ENCODE assay signal across 30 cellular contexts in the genomic region with DNA sequence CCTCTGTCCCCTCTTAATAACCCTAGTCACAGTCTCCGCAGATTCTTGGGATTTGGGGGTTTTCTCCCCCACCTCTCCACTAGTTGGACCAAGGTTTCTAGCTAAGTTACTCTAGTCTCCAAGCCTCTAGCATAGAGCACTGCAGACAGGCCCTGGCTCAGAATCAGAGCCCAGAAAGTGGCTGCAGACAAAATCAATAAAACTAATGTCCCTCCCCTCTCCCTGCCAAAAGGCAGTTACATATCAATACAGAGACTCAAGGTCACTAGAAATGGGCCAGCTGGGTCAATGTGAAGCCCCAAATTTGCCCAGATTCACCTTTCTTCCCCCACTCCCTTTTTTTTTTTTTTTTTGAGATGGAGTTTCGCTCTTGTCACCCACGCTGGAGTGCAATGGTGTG. TPM values are rescaled to one million over a fixed set of nuclear protein-coding genes. Genes with fewer than 3 reads are reported as not detected.
"Had no signal": no experiment of that assay in that cellular context is flagged by ENCODE, and none has a peak within 500 bp of the region (broad histone marks: within the 10 kb centered on the region; RNA-seq: fewer than 3 reads in every experiment).

No MANE protein-coding gene starts in this region.

- H3K4me3 ChIP-seq: lower lobe of right lung, neural progenitor cell, pancreas, prostate gland, sigmoid colon, spleen, stomach, testis, thyroid gland, transverse colon, upper lobe of left lung, vagina had no signal

- H3K4me1 Mint-ChIP-seq: immature natural killer cell, naive B cell, nephron progenitor cell, neural progenitor cell had no signal

- H3K9me3 Mint-ChIP-seq: immature natural killer cell; naive B cell; natural killer cell; nephron progenitor cell; neural progenitor cell; stimulated activated effector memory CD8-positive, alpha-beta T cell treated with anti-CD3 and anti-CD28 coated beads, Interleukin-12 subunit alpha, Interleukin-12 subunit beta, amount 100 ng/mL, for 72 hours had no signal

- H3K4me3 Mint-ChIP-seq: immature natural killer cell; naive B cell; natural killer cell; nephron progenitor cell; neural progenitor cell; stimulated activated effector memory CD8-positive, alpha-beta T cell treated with anti-CD3 and anti-CD28 coated beads, Interleukin-12 subunit alpha, Interleukin-12 subunit beta, amount 100 ng/mL, for 72 hours had no signal

- H3K4me2 ChIP-seq: neural progenitor cell had no signal

- H2AFZ ChIP-seq: neural progenitor cell had no signal

- DNase-seq: hypothalamus; immature natural killer cell; left ventricle myocardium superior; lower lobe of right lung; mammary epithelial cell; mesenchymal stem cell; naive B cell; natural killer cell; nephron progenitor cell; retina; right cardiac atrium; sigmoid colon; small intestine; stimulated activated CD4-positive, alpha-beta T cell treated with anti-CD3 and anti-CD28 coated beads, Interleukin-4, amount 100 ng/mL, for 24 hours; stimulated activated naive CD8-positive, alpha-beta T cell treated with anti-CD3 and anti-CD28 coated beads, Interleukin-15, Interleukin-2, amounts not matched to agents 100 U/mL and 50 U/mL, for 24 hours; stomach; testis; thyroid gland; transverse colon; upper lobe of left lung had no signal

- H3K27ac ChIP-seq: lower lobe of right lung, neural progenitor cell, pancreas, prostate gland, sigmoid colon, spleen, stomach, testis, thyroid gland, transverse colon, upper lobe of left lung, vagina had no signal

- H3K4me1 ChIP-seq: neural progenitor cell, prostate gland, sigmoid colon, spleen, testis, transverse colon, vagina had no signal

- H3K27me3 ChIP-seq: neural progenitor cell, pancreas, sigmoid colon, testis, thyroid gland, transverse colon, upper lobe of left lung, vagina had no signal

- H3K36me3 Mint-ChIP-seq: immature natural killer cell, naive B cell, natural killer cell, neural progenitor cell had no signal

- ATAC-seq: left ventricle myocardium superior; lower lobe of right lung; natural killer cell; right cardiac atrium; stimulated activated effector memory CD8-positive, alpha-beta T cell treated with anti-CD3 and anti-CD28 coated beads, Interleukin-12 subunit alpha, Interleukin-12 subunit beta, amount 100 ng/mL, for 72 hours; stimulated activated naive CD8-positive, alpha-beta T cell treated with anti-CD3 and anti-CD28 coated beads, Interleukin-15, Interleukin-2, amounts not matched to agents 100 U/mL and 50 U/mL, for 24 hours had no signal

- FAIRE-seq: islet of Langerhans, kidney, pancreas, small intestine had no signal

- H3K9ac ChIP-seq: neural progenitor cell had no signal

- H3K9me3 ChIP-seq: lower lobe of right lung, pancreas, prostate gland, sigmoid colon, spleen, stomach, testis, thyroid gland, transverse colon, upper lobe of left lung, vagina had no signal

- H3K27ac Mint-ChIP-seq: immature natural killer cell; natural killer cell; nephron progenitor cell; neural progenitor cell; stimulated activated effector memory CD8-positive, alpha-beta T cell treated with anti-CD3 and anti-CD28 coated beads, Interleukin-12 subunit alpha, Interleukin-12 subunit beta, amount 100 ng/mL, for 72 hours had no signal

- H3K36me3 ChIP-seq: lower lobe of right lung, neural progenitor cell, pancreas, prostate gland, sigmoid colon, spleen, stomach, thyroid gland, transverse colon, upper lobe of left lung, vagina had no signal

RNA-seq across cellular contexts. Expression of gene CCL22, which starts 5.6 kb away (rescaled TPM):
- total RNA-seq: left ventricle myocardium superior, sigmoid colon, testis, thyroid gland, urinary bladder had no signal
- polyA plus RNA-seq: immature natural killer cell, right cardiac atrium had no signal

RNA-seq across cellular contexts. Expression of gene CX3CL1, which starts 8.1 kb away (rescaled TPM):
- total RNA-seq: natural killer cell had no signal
- polyA plus RNA-seq: immature natural killer cell had no signal

RNA-seq across cellular contexts. Expression of gene CCL17, which starts 40.4 kb away (rescaled TPM):
- total RNA-seq: left ventricle myocardium superior, mammary epithelial cell, natural killer cell, omental fat pad, prostate gland, right cardiac atrium, sigmoid colon, stomach, thyroid gland, urinary bladder, vagina had no signal
- polyA plus RNA-seq: immature natural killer cell, mammary epithelial cell, pancreas, right cardiac atrium, urinary bladder had no signal
